ENCODE assay signal across 1 cellular context in genomic region chr6:77290798-77291197, GRCh38.
TF ChIP-seq lines count a peak whose summit lies in the region.

No MANE protein-coding gene starts in this region.

TF ChIP-seq in IMR-90, 13 proteins besides CTCF, POLR2A, EP300 and RAD21:
- TF ChIP-seq USF2 (IDR thresholded peaks at IDR 0.05; ENCODE audit: low read depth, low read length): no peak
- no peak for TF ChIP-seq CEBPB (IDR thresholded peaks at IDR 0.05; ENCODE audit: low read depth, low read length)
- TF ChIP-seq MAFK (IDR thresholded peaks at IDR 0.05; ENCODE audit: low read depth, low read length): no peak
- no peak for TF ChIP-seq MXI1 (IDR thresholded peaks at IDR 0.05; ENCODE audit: borderline replicate concordance, low read depth, low read length)
- no peak for TF ChIP-seq FOS (IDR thresholded peaks at IDR 0.05; ENCODE audit: low read depth, low read length)
- TF ChIP-seq MAZ (IDR thresholded peaks at IDR 0.05; ENCODE audit: borderline replicate concordance, low read depth, low read length): no peak
- no peak for TF ChIP-seq BHLHE40 (IDR thresholded peaks at IDR 0.05; ENCODE audit: low read depth, low read length)
- TF ChIP-seq RCOR1 (IDR thresholded peaks at IDR 0.05; ENCODE audit: insufficient replicate concordance, low read length): no peak
- no peak for TF ChIP-seq SMC3 (IDR thresholded peaks at IDR 0.05; ENCODE audit: low read depth, low read length)
- TF ChIP-seq CHD1 (IDR thresholded peaks at IDR 0.05; ENCODE audit: low read depth, low read length): no peak
- no peak for TF ChIP-seq NFE2L2 (IDR thresholded peaks at IDR 0.05; ENCODE audit: low read depth, low read length)
- no peak for TF ChIP-seq RFX5 (IDR thresholded peaks at IDR 0.05; ENCODE audit: low read depth, low read length)
- no peak for TF ChIP-seq ELK1 (IDR thresholded peaks at IDR 0.05; ENCODE audit: borderline replicate concordance, low read depth, low read length)
